11 cellular contexts compared by ENCODE assay signal in genomic region chr9:135088348-135088978, GRCh38. TPM values are rescaled to one million over a fixed set of nuclear protein-coding genes. Genes with fewer than 3 reads are reported as not detected.
A peak's percentile ranks its signal among the peaks of the same experiment; 100 is the strongest.
DNase-seq lines count a peak whose midpoint lies in the region; ATAC-seq and TF ChIP-seq lines count a peak whose summit lies in the region.
"Had no signal": no experiment of that assay in that cellular context is flagged by ENCODE, and none has a peak within 500 bp of the region (broad histone marks: within the 10 kb centered on the region; RNA-seq: fewer than 3 reads in every experiment).

No MANE protein-coding gene starts in this region.

- no peaks in the 10 kb centered on the region for H3K9me3 Mint-ChIP-seq in T-helper 1 cell treated with Interleukin-12 subunit alpha and Interleukin-12 subunit beta and Interleukin-4 antibody, amounts not matched to agents 30 μg/mL and 1 μg/mL, for 36 hours
- H3K9me3 Mint-ChIP-seq in type B pancreatic cell: no peaks in the 10 kb centered on the region
- no peaks in the 10 kb centered on the region for H3K9me3 Mint-ChIP-seq in activated naive CD4-positive, alpha-beta T cell treated with anti-CD3 and anti-CD28 coated beads for 36 hours
- H3K9me3 Mint-ChIP-seq: activated CD4-positive, alpha-beta T cell treated with anti-CD3 and anti-CD28 coated beads, Interleukin-2, amount 10 ng/mL, durations not matched to agents 24 days and 14 days had no signal

- DNase-seq in T-helper 1 cell: no peak
- DNase-seq in type B pancreatic cell (ENCODE audit: extremely low spot score, unreplicated experiment): no peak
- DNase-seq in NCI-H526 (lab: John Stamatoyannopoulos, UW): no peak
- DNase-seq in activated naive CD4-positive, alpha-beta T cell treated with anti-CD3 and anti-CD28 coated beads for 36 hours: no peak
- DNase-seq: activated CD4-positive, alpha-beta T cell treated with anti-CD3 and anti-CD28 coated beads, Interleukin-2, amount 10 ng/mL, durations not matched to agents 24 days and 14 days; NK-92 treated with Interleukin-12 subunit alpha and Interleukin-12 subunit beta, amount 100 ng/mL, for 24 hours had no signal

- no peaks in the 10 kb centered on the region for H3F3A ChIP-seq in neural cell (ENCODE audit: insufficient read depth, low read length, poor library complexity, severe bottlenecking)

- no peak overlapping the region for H3K27ac ChIP-seq in esophagus (ENCODE audit: low read depth in 2 of 2, low read length in 1 of 2)
- no peak overlapping the region for H3K27ac ChIP-seq in neural cell (ENCODE audit: low read length)
- H3K27ac ChIP-seq: KMS-11 had no signal

- TF ChIP-seq RAD21 in neural cell (conservative IDR thresholded peaks at IDR 0.05): no peak

- H3K4me3 Mint-ChIP-seq in T-helper 1 cell treated with Interleukin-12 subunit alpha and Interleukin-12 subunit beta and Interleukin-4 antibody, amounts not matched to agents 30 μg/mL and 1 μg/mL, for 36 hours: peak overlapping the region; percentile 15
- peak overlapping the region; percentile 59 for H3K4me3 Mint-ChIP-seq in type B pancreatic cell
- no peak overlapping the region for H3K4me3 Mint-ChIP-seq in activated naive CD4-positive, alpha-beta T cell treated with anti-CD3 and anti-CD28 coated beads for 36 hours
- H3K4me3 Mint-ChIP-seq: activated CD4-positive, alpha-beta T cell treated with anti-CD3 and anti-CD28 coated beads, Interleukin-2, amount 10 ng/mL, durations not matched to agents 24 days and 14 days had no signal

- H3K4me3 ChIP-seq in esophagus (ENCODE audit: low read depth in 1 of 2, low read length in 2 of 2) (peak overlapping the region; percentile 15 to 29), neural cell (ENCODE audit: low read length) (peak overlapping the region; percentile 66)

- H3K9me3 ChIP-seq in esophagus (ENCODE audit: control insufficient read depth in 2 of 2, insufficient read depth in 1 of 2, low read depth in 1 of 2, low read length in 1 of 2) (peaks cover 0 to 4% of the 10 kb centered on the region in 2 donors), neural cell (ENCODE audit: low read length) (no peaks in the 10 kb centered on the region)

- peaks cover 4 to 9% of the 10 kb centered on the region in 2 donors for H3K27me3 ChIP-seq in esophagus (ENCODE audit: control insufficient read depth in 1 of 2, insufficient read depth in 2 of 2, low read length in 2 of 2)
- H3K27me3 ChIP-seq in neural cell (ENCODE audit: insufficient read depth, low read depth, low read length): peaks cover 34% of the 10 kb centered on the region

- H3K27ac Mint-ChIP-seq in T-helper 1 cell treated with Interleukin-12 subunit alpha and Interleukin-12 subunit beta and Interleukin-4 antibody, amounts not matched to agents 30 μg/mL and 1 μg/mL, for 36 hours: no peak overlapping the region
- no peak overlapping the region for H3K27ac Mint-ChIP-seq in type B pancreatic cell
- no peak overlapping the region for H3K27ac Mint-ChIP-seq in activated naive CD4-positive, alpha-beta T cell treated with anti-CD3 and anti-CD28 coated beads for 36 hours
- H3K27ac Mint-ChIP-seq: activated CD4-positive, alpha-beta T cell treated with anti-CD3 and anti-CD28 coated beads, Interleukin-2, amount 10 ng/mL, durations not matched to agents 24 days and 14 days had no signal

- H3K79me2 ChIP-seq in neural cell (replicated peaks; ENCODE audit: insufficient read depth, low read length): no peaks in the 10 kb centered on the region

- H3K9ac ChIP-seq in neural cell (ENCODE audit: low read length): peak overlapping the region; percentile 52
- H3K9ac ChIP-seq: KMS-11 had no signal

- H3K9me2 ChIP-seq in neural cell (ENCODE audit: insufficient read depth, low read length): no peaks in the 10 kb centered on the region

- H3K36me3 Mint-ChIP-seq in T-helper 1 cell treated with Interleukin-12 subunit alpha and Interleukin-12 subunit beta and Interleukin-4 antibody, amounts not matched to agents 30 μg/mL and 1 μg/mL, for 36 hours (ENCODE audit: low read depth): no peaks in the 10 kb centered on the region
- H3K36me3 Mint-ChIP-seq in type B pancreatic cell: no peaks in the 10 kb centered on the region
- no peaks in the 10 kb centered on the region for H3K36me3 Mint-ChIP-seq in activated naive CD4-positive, alpha-beta T cell treated with anti-CD3 and anti-CD28 coated beads for 36 hours (ENCODE audit: low read depth)

- peaks cover 4% of the 10 kb centered on the region for H4K20me1 ChIP-seq in neural cell (ENCODE audit: insufficient read depth)

- H3K4me2 ChIP-seq in neural cell (ENCODE audit: low read length): no peak overlapping the region
- H3K4me2 ChIP-seq: KMS-11 had no signal

- CTCF ChIA-PET in activated naive CD4-positive, alpha-beta T cell treated with anti-CD3 and anti-CD28 coated beads for 36 hours (lab: Charles Lee): no interaction called here

- no peak overlapping the region for H2AFZ ChIP-seq in neural cell (ENCODE audit: low read depth, low read length)

- no peak for ATAC-seq in GM21825 (IDR thresholded peaks at IDR 0.05; ENCODE audit: unreplicated experiment)

- H3K4me1 ChIP-seq in esophagus (ENCODE audit: control insufficient read depth in 2 of 2, insufficient read depth in 2 of 2, low read length in 1 of 2): peaks cover 3 to 9% of the 10 kb centered on the region in 2 donors

- intact Hi-C loops in activated naive CD4-positive, alpha-beta T cell treated with anti-CD3 and anti-CD28 coated beads for 36 hours (cut with micrococcal nuclease): no loop called here

- WGBS in esophagus, 2 donors: 3 to 4% methylated on average over 34 to 45 of the region's 45 CpGs

- H3K36me3 ChIP-seq in esophagus (ENCODE audit: control insufficient read depth in 2 of 2, insufficient read depth in 2 of 2, low read length in 1 of 2): peaks cover 0 to 3% of the 10 kb centered on the region in 2 donors
- H3K36me3 ChIP-seq in neural cell (ENCODE audit: insufficient read depth, low read length): no peaks in the 10 kb centered on the region

- H3K4me1 Mint-ChIP-seq in T-helper 1 cell treated with Interleukin-12 subunit alpha and Interleukin-12 subunit beta and Interleukin-4 antibody, amounts not matched to agents 30 μg/mL and 1 μg/mL, for 36 hours (ENCODE audit: low read depth): peaks cover 3% of the 10 kb centered on the region
- peaks cover 7% of the 10 kb centered on the region for H3K4me1 Mint-ChIP-seq in type B pancreatic cell (ENCODE audit: unreplicated experiment)
- peaks cover 6% of the 10 kb centered on the region for H3K4me1 Mint-ChIP-seq in activated naive CD4-positive, alpha-beta T cell treated with anti-CD3 and anti-CD28 coated beads for 36 hours (ENCODE audit: low read depth)

- no peak for TF ChIP-seq EP300 in neural cell (conservative IDR thresholded peaks at IDR 0.05; ENCODE audit: poor library complexity, severe bottlenecking)

- H3K27me3 Mint-ChIP-seq in T-helper 1 cell treated with Interleukin-12 subunit alpha and Interleukin-12 subunit beta and Interleukin-4 antibody, amounts not matched to agents 30 μg/mL and 1 μg/mL, for 36 hours (ENCODE audit: low read depth): peaks cover 39% of the 10 kb centered on the region
- peaks cover 83% of the 10 kb centered on the region for H3K27me3 Mint-ChIP-seq in type B pancreatic cell
- H3K27me3 Mint-ChIP-seq in activated naive CD4-positive, alpha-beta T cell treated with anti-CD3 and anti-CD28 coated beads for 36 hours (ENCODE audit: low read depth): peaks cover 49% of the 10 kb centered on the region

- no peak for TF ChIP-seq CTCF in neural cell (IDR thresholded peaks at IDR 0.05; ENCODE audit: poor library complexity, severe bottlenecking)
- TF ChIP-seq CTCF in type B pancreatic cell (conservative IDR thresholded peaks at IDR 0.05): no peak

TF ChIP-seq in neural cell, 6 proteins besides CTCF, POLR2A, EP300 and RAD21:
- TF ChIP-seq SMC3 (conservative IDR thresholded peaks at IDR 0.05; ENCODE audit: poor library complexity) (no peak), EZH2 (IDR thresholded peaks at IDR 0.05; ENCODE audit: borderline replicate concordance, insufficient read depth, low read length, poor library complexity, severe bottlenecking) (no peak), MXI1 (conservative IDR thresholded peaks at IDR 0.05; ENCODE audit: poor library complexity, severe bottlenecking) (no peak), REST (IDR thresholded peaks at IDR 0.05; ENCODE audit: borderline replicate concordance) (no peak), TAF1 (IDR thresholded peaks at IDR 0.05; ENCODE audit: low read depth) (no peak), POLR2AphosphoS5 (IDR thresholded peaks at IDR 0.05) (no peak)

RNA-seq across cellular contexts. Expression of gene OLFM1, which starts 1.0 kb away (rescaled TPM):
- polyA plus RNA-seq in esophagus (1 to 10 TPM; 2.3 to 4.8 TPM), neural cell (102 and 134 TPM in 2 replicates)
- 59.6 and 74.2 TPM in 2 replicates for polyA minus RNA-seq in neural cell
- 8.0 and 9.7 TPM in 2 replicates for total RNA-seq in type B pancreatic cell (ENCODE audit: low replicate concordance)
- not detected for total RNA-seq in activated naive CD4-positive, alpha-beta T cell treated with anti-CD3 and anti-CD28 coated beads for 36 hours
